ENCODE assay signal across 8 cellular contexts in genomic region chr22:36258750-36259619, GRCh38. TPM values are rescaled to one million over a fixed set of nuclear protein-coding genes. Genes with fewer than 3 reads are reported as not detected.
A peak's percentile ranks its signal among the peaks of the same experiment; 100 is the strongest.
DNase-seq lines count a peak whose midpoint lies in the region.

No MANE protein-coding gene starts in this region.

- DNase-seq in activated CD8-positive, alpha-beta memory T cell treated with anti-CD3 and anti-CD28 coated beads for 24 hours = peak; percentile 64
- no peak for DNase-seq in activated CD8-positive, alpha-beta memory T cell treated with anti-CD3 and anti-CD28 coated beads, Interleukin-2, amount 50 U/mL, for 4 hours
- no peak for DNase-seq in activated T-helper 2 cell treated with anti-CD3 and anti-CD28 coated beads, Interferon-gamma antibody, Interleukin-2, Interleukin-4, amounts not matched to agents 10 μg/mL and 5 μg/mL and 100 μg/mL, durations not matched to agents 14 hours and 24 hours and 36 hours (ENCODE audit: low spot score)
- DNase-seq in islet precursor cell (peak; percentile 78), 8988T (no peak), cortex of kidney (lab: John Stamatoyannopoulos, UW) (no peak), GM19238 (ENCODE audit: insufficient read length, low spot score) (no peak)

- no peaks in the 10 kb centered on the region for H3K27me3 ChIP-seq in subcutaneous abdominal adipose tissue (ENCODE audit: control insufficient read depth in 5 of 5, insufficient read depth in 4 of 5, low read length in 5 of 5)

- no peaks in the 10 kb centered on the region for H3K27me3 Mint-ChIP-seq in activated T-helper 2 cell treated with anti-CD3 and anti-CD28 coated beads, Interferon-gamma antibody, Interleukin-2, Interleukin-4, amounts not matched to agents 10 μg/mL and 5 μg/mL and 100 μg/mL, durations not matched to agents 14 hours and 24 hours and 36 hours (ENCODE audit: low read depth)

- peak overlapping the region; percentile 74 for H3K27ac ChIP-seq in subcutaneous abdominal adipose tissue (ENCODE audit: low read depth, low read length)

- H3K27ac Mint-ChIP-seq in activated T-helper 2 cell treated with anti-CD3 and anti-CD28 coated beads, Interferon-gamma antibody, Interleukin-2, Interleukin-4, amounts not matched to agents 10 μg/mL and 5 μg/mL and 100 μg/mL, durations not matched to agents 14 hours and 24 hours and 36 hours = peak overlapping the region; percentile 83

- H3K4me1 Mint-ChIP-seq in activated T-helper 2 cell treated with anti-CD3 and anti-CD28 coated beads, Interferon-gamma antibody, Interleukin-2, Interleukin-4, amounts not matched to agents 10 μg/mL and 5 μg/mL and 100 μg/mL, durations not matched to agents 14 hours and 24 hours and 36 hours (ENCODE audit: low read depth) = peaks cover 44% of the 10 kb centered on the region

- peak overlapping the region in 3 of 5 donors; percentile 11 to 23 (median 22) for H3K4me3 ChIP-seq in subcutaneous abdominal adipose tissue (ENCODE audit: low read depth in 1 of 5, low read length in 5 of 5)

- peaks cover 0 to 34% (median 5%) of the 10 kb centered on the region in 5 donors for H3K36me3 ChIP-seq in subcutaneous abdominal adipose tissue (ENCODE audit: control insufficient read depth in 5 of 5, insufficient read depth in 5 of 5, low read length in 5 of 5)

- peak overlapping the region in 1 of 5 donors; percentile 56 for H3K9ac ChIP-seq in subcutaneous abdominal adipose tissue (ENCODE audit: low read length in 5 of 5)

- H3K9me3 Mint-ChIP-seq in activated T-helper 2 cell treated with anti-CD3 and anti-CD28 coated beads, Interferon-gamma antibody, Interleukin-2, Interleukin-4, amounts not matched to agents 10 μg/mL and 5 μg/mL and 100 μg/mL, durations not matched to agents 14 hours and 24 hours and 36 hours = no peaks in the 10 kb centered on the region

- peak overlapping the region; percentile 37 for H3K4me3 Mint-ChIP-seq in activated T-helper 2 cell treated with anti-CD3 and anti-CD28 coated beads, Interferon-gamma antibody, Interleukin-2, Interleukin-4, amounts not matched to agents 10 μg/mL and 5 μg/mL and 100 μg/mL, durations not matched to agents 14 hours and 24 hours and 36 hours (ENCODE audit: low read depth)

- H3K9me3 ChIP-seq in subcutaneous abdominal adipose tissue (ENCODE audit: control insufficient read depth in 5 of 5, low read length in 5 of 5) = no peaks in the 10 kb centered on the region

- intact Hi-C loops in activated T-helper 2 cell treated with anti-CD3 and anti-CD28 coated beads, Interferon-gamma antibody, Interleukin-2, Interleukin-4, amounts not matched to agents 10 μg/mL and 5 μg/mL and 100 μg/mL, durations not matched to agents 14 hours and 24 hours and 36 hours (cut with micrococcal nuclease) = no loop called here

- peaks cover 81% of the 10 kb centered on the region for H3K36me3 Mint-ChIP-seq in activated T-helper 2 cell treated with anti-CD3 and anti-CD28 coated beads, Interferon-gamma antibody, Interleukin-2, Interleukin-4, amounts not matched to agents 10 μg/mL and 5 μg/mL and 100 μg/mL, durations not matched to agents 14 hours and 24 hours and 36 hours (ENCODE audit: low read depth)

- peaks cover 11 to 68% (median 62%) of the 10 kb centered on the region in 5 donors for H3K4me1 ChIP-seq in subcutaneous abdominal adipose tissue (ENCODE audit: control insufficient read depth in 5 of 5, insufficient read depth in 5 of 5, low read length in 5 of 5)

RNA-seq across cellular contexts. Expression of gene APOL1, which starts 6.1 kb away (rescaled TPM):
- total RNA-seq in activated T-helper 2 cell treated with anti-CD3 and anti-CD28 coated beads, Interferon-gamma antibody, Interleukin-2, Interleukin-4, amounts not matched to agents 10 μg/mL and 5 μg/mL and 100 μg/mL, durations not matched to agents 14 hours and 24 hours and 36 hours = 28.5 and 31.5 TPM in 2 replicates

RNA-seq across cellular contexts. Expression of gene APOL2, which starts 19.7 kb away (rescaled TPM):
- 54.7 and 55.4 TPM in 2 replicates for total RNA-seq in activated T-helper 2 cell treated with anti-CD3 and anti-CD28 coated beads, Interferon-gamma antibody, Interleukin-2, Interleukin-4, amounts not matched to agents 10 μg/mL and 5 μg/mL and 100 μg/mL, durations not matched to agents 14 hours and 24 hours and 36 hours

RNA-seq across cellular contexts. Expression of gene APOL4, which starts 57.4 kb away (rescaled TPM):
- total RNA-seq in activated T-helper 2 cell treated with anti-CD3 and anti-CD28 coated beads, Interferon-gamma antibody, Interleukin-2, Interleukin-4, amounts not matched to agents 10 μg/mL and 5 μg/mL and 100 μg/mL, durations not matched to agents 14 hours and 24 hours and 36 hours = 0.48 and 0.52 TPM in 2 replicates

Comparison
In these comparisons a context has a peak if more than half of its experiments do, and no peak if none do; other contexts are left out.
1. DNase-seq: peak in activated CD8-positive, alpha-beta memory T cell treated with anti-CD3 and anti-CD28 coated beads for 24 hours (single experiment) and islet precursor cell (single experiment); none in activated CD8-positive, alpha-beta memory T cell treated with anti-CD3 and anti-CD28 coated beads, Interleukin-2, amount 50 U/mL, for 4 hours (single experiment), activated T-helper 2 cell treated with anti-CD3 and anti-CD28 coated beads, Interferon-gamma antibody, Interleukin-2, Interleukin-4, amounts not matched to agents 10 μg/mL and 5 μg/mL and 100 μg/mL, durations not matched to agents 14 hours and 24 hours and 36 hours (single experiment), 8988T (single experiment), cortex of kidney (single experiment) and GM19238 (single experiment).